Comparison of ENCODE assay signal across 11 cellular contexts in genomic region chr12:66304296-66304915, GRCh38. TPM values are rescaled to one million over a fixed set of nuclear protein-coding genes. Genes with fewer than 3 reads are reported as not detected.
DNase-seq lines count a peak whose midpoint lies in the region; ATAC-seq and TF ChIP-seq lines count a peak whose summit lies in the region.
"Had no signal": no experiment of that assay in that cellular context is flagged by ENCODE, and none has a peak within 500 bp of the region (broad histone marks: within the 10 kb centered on the region; RNA-seq: fewer than 3 reads in every experiment).

No MANE protein-coding gene starts in this region.

- peaks cover 72% of the 10 kb centered on the region for H3K4me1 Mint-ChIP-seq in CD4-positive, alpha-beta T cell (ENCODE audit: low read depth)
- H3K4me1 Mint-ChIP-seq in activated CD4-positive, alpha-beta memory T cell treated with anti-CD3 and anti-CD28 coated beads, Interleukin-2, amount 10 ng/mL, durations not matched to agents 7 days and 5 days, result peaks cover 57% of the 10 kb centered on the region

- POLR2A ChIA-PET in CD4-positive, alpha-beta T cell (lab: Charles Lee), result interaction anchor here (0.5 to 6.5 kb wide), 7 partner anchors 15 to 173 kb away, joined by 3 to 97 read pairs (median 4); partner anchors contain the start of gene LLPH
- POLR2A ChIA-PET in HEK293 (lab: Yijun Ruan, JAX), result no interaction called here
- POLR2A ChIA-PET in activated CD4-positive, alpha-beta memory T cell treated with anti-CD3 and anti-CD28 coated beads, Interleukin-2, amount 10 ng/mL, durations not matched to agents 7 days and 5 days (lab: Charles Lee), result interaction anchor here (0.8 to 4.9 kb wide), 8 partner anchors 8 to 173 kb away, joined by 3 to 94 read pairs (median 24); partner anchors contain the start of genes LLPH and TMBIM4

- H3K9me3 ChIP-seq in CD4-positive, alpha-beta T cell (ENCODE audit: control insufficient read depth, low read length), result no peaks in the 10 kb centered on the region
- H3K9me3 ChIP-seq in HEK293 (ENCODE audit: control insufficient read depth, insufficient read depth, low read depth, low read length), result no peaks in the 10 kb centered on the region
- H3K9me3 ChIP-seq in muscle layer of duodenum (ENCODE audit: control insufficient read depth in 1 of 2, low read length in 2 of 2), result no peaks in the 10 kb centered on the region
- H3K9me3 ChIP-seq: vagina had no signal

- H3K27ac Mint-ChIP-seq in CD4-positive, alpha-beta T cell, result peak overlapping the region; percentile 87
- peak overlapping the region; percentile 99 for H3K27ac Mint-ChIP-seq in activated CD4-positive, alpha-beta memory T cell treated with anti-CD3 and anti-CD28 coated beads, Interleukin-2, amount 10 ng/mL, durations not matched to agents 7 days and 5 days

- peak overlapping the region; percentile 73 for H3K27ac ChIP-seq in CD4-positive, alpha-beta T cell (ENCODE audit: low read depth, low read length)
- H3K27ac ChIP-seq in HEK293 (ENCODE audit: extremely low read depth, low read depth, low read length) (no peak overlapping the region), muscle layer of duodenum (ENCODE audit: low read length) (peak overlapping the region; percentile 10)
- H3K27ac ChIP-seq: epithelial cell of prostate, vagina had no signal

- CTCF ChIA-PET in CD4-positive, alpha-beta T cell (lab: Charles Lee), result interaction anchor here (0.9 to 3.5 kb wide), 5 partner anchors 10 to 31 kb away, joined by 3 to 22 read pairs (median 4); no protein-coding TSS in a partner anchor
- CTCF ChIA-PET in HEK293 (lab: Yijun Ruan, JAX), result interaction anchor here (0.5 kb wide), 1 partner anchor 33 kb away, joined by 3 read pairs; no protein-coding TSS in a partner anchor
- CTCF ChIA-PET in activated CD4-positive, alpha-beta memory T cell treated with anti-CD3 and anti-CD28 coated beads, Interleukin-2, amount 10 ng/mL, durations not matched to agents 7 days and 5 days (lab: Charles Lee), result interaction anchor here (0.7 to 4.0 kb wide), 5 partner anchors 14 to 174 kb away, joined by 3 to 19 read pairs (median 7); partner anchors contain the start of genes LLPH and TMBIM4

- H3K36me3 Mint-ChIP-seq in CD4-positive, alpha-beta T cell (ENCODE audit: low read depth), result peaks cover 69% of the 10 kb centered on the region
- peaks cover 56% of the 10 kb centered on the region for H3K36me3 Mint-ChIP-seq in activated CD4-positive, alpha-beta memory T cell treated with anti-CD3 and anti-CD28 coated beads, Interleukin-2, amount 10 ng/mL, durations not matched to agents 7 days and 5 days (ENCODE audit: low read depth)

- intact Hi-C loops in CD4-positive, alpha-beta T cell (cut with DNase I, micrococcal nuclease), result loop anchor here (2.0 to 10.0 kb wide), 6 partner anchors 22 to 1130 kb away; partner anchors contain the start of genes TMBIM4 (in 2 of the 2) and CAND1 (in 1 of the 2)

- H3K9me3 Mint-ChIP-seq in CD4-positive, alpha-beta T cell, result no peaks in the 10 kb centered on the region
- H3K9me3 Mint-ChIP-seq in activated CD4-positive, alpha-beta memory T cell treated with anti-CD3 and anti-CD28 coated beads, Interleukin-2, amount 10 ng/mL, durations not matched to agents 7 days and 5 days, result no peaks in the 10 kb centered on the region

- H3K27me3 ChIP-seq in CD4-positive, alpha-beta T cell (ENCODE audit: control insufficient read depth, insufficient read depth, low read length), result no peaks in the 10 kb centered on the region
- H3K27me3 ChIP-seq in muscle layer of duodenum (ENCODE audit: low read depth, low read length), result no peaks in the 10 kb centered on the region
- H3K27me3 ChIP-seq: vagina had no signal

- no peak for TF ChIP-seq CTCF in CD4-positive, alpha-beta T cell (IDR thresholded peaks at IDR 0.05)
- no peak for TF ChIP-seq CTCF in HEK293 (tag by site-specific recombination; IDR thresholded peaks at IDR 0.05)

- H3K4me3 ChIP-seq in HEK293 (ENCODE audit: low read depth, low read length) (no peak overlapping the region), muscle layer of duodenum (ENCODE audit: low read depth in 1 of 2, low read length in 2 of 2) (peak overlapping the region in 1 of 2 donors; percentile 4)

- H3K4me3 Mint-ChIP-seq in CD4-positive, alpha-beta T cell, result peak overlapping the region; percentile 97
- H3K4me3 Mint-ChIP-seq in activated CD4-positive, alpha-beta memory T cell treated with anti-CD3 and anti-CD28 coated beads, Interleukin-2, amount 10 ng/mL, durations not matched to agents 7 days and 5 days, result peak overlapping the region; percentile 100

- H3K27me3 Mint-ChIP-seq in CD4-positive, alpha-beta T cell, result no peaks in the 10 kb centered on the region
- H3K27me3 Mint-ChIP-seq in activated CD4-positive, alpha-beta memory T cell treated with anti-CD3 and anti-CD28 coated beads, Interleukin-2, amount 10 ng/mL, durations not matched to agents 7 days and 5 days, result peaks cover 2% of the 10 kb centered on the region

- no peak for DNase-seq in CD4-positive, alpha-beta T cell
- no peak for DNase-seq in activated CD4-positive, alpha-beta memory T cell treated with anti-CD3 and anti-CD28 coated beads, Interleukin-2, amount 10 ng/mL, durations not matched to agents 7 days and 5 days
- DNase-seq in DMS114 treated with DMSO at 0.1 percent for 48 hours (lab: John Stamatoyannopoulos, UW; ENCODE audit: unreplicated experiment) (no peak), ecto neural progenitor cell (ENCODE audit: low spot score) (no peak)
- DNase-seq: NCI-H524 treated with DMSO at 0.1 percent for 48 hours had no signal

- peaks cover 9 to 15% of the 10 kb centered on the region in 2 experiments for H3K36me3 ChIP-seq in HEK293 (ENCODE audit: control insufficient read depth in 2 of 2, insufficient read depth in 1 of 2, low read length in 2 of 2)
- H3K36me3 ChIP-seq in muscle layer of duodenum (ENCODE audit: control insufficient read depth in 1 of 2, insufficient read depth in 2 of 2, low read length in 2 of 2), result no peaks in the 10 kb centered on the region
- H3K36me3 ChIP-seq: vagina had no signal

- H3K4me1 ChIP-seq in HEK293 (ENCODE audit: control insufficient read depth, insufficient read depth, low read length) (no peaks in the 10 kb centered on the region), muscle layer of duodenum (ENCODE audit: control insufficient read depth in 1 of 2, insufficient read depth in 2 of 2, low read length in 2 of 2) (peaks cover 0 to 7% of the 10 kb centered on the region in 2 donors)

- ATAC-seq in CD4-positive, alpha-beta T cell (ENCODE audit: poor library complexity), result peak; percentile 12
- ATAC-seq in HG02571 (IDR thresholded peaks at IDR 0.05; ENCODE audit: unreplicated experiment), result no peak
- no peak for ATAC-seq in HG03159 (IDR thresholded peaks at IDR 0.05; ENCODE audit: unreplicated experiment)

TF ChIP-seq in HEK293, 187 proteins besides CTCF, POLR2A, EP300 and RAD21:
- no peak for TF ChIP-seq BCL11B (tag by site-specific recombination; IDR thresholded peaks at IDR 0.05; ENCODE audit: low read depth)
- TF ChIP-seq PBX3 (CRISPR knock-in tag; IDR thresholded peaks at IDR 0.05), result no peak
- TF ChIP-seq ZNF211 (tag by site-specific recombination; IDR thresholded peaks at IDR 0.05; ENCODE audit: low read depth), result no peak
- TF ChIP-seq TCF7L2 (IDR thresholded peaks at IDR 0.05; ENCODE audit: borderline replicate concordance, low read depth, low read length), result no peak
- no peak for TF ChIP-seq ZNF785 (tag by site-specific recombination; IDR thresholded peaks at IDR 0.05)
- no peak for TF ChIP-seq ZNF704 (tag by site-specific recombination; IDR thresholded peaks at IDR 0.05)
- TF ChIP-seq ZNF560 (tag by site-specific recombination; IDR thresholded peaks at IDR 0.05; ENCODE audit: borderline replicate concordance), result no peak
- 0 out of 2 replicates have a peak, but pooled peaks have one; percentile 34 for TF ChIP-seq ZNF335 (tag by site-specific recombination; conservative IDR thresholded peaks at IDR 0.05)
- no peak for TF ChIP-seq GLIS2 (tag by site-specific recombination; IDR thresholded peaks at IDR 0.05)
- TF ChIP-seq ZNF571 (tag by site-specific recombination; IDR thresholded peaks at IDR 0.05), result no peak
- TF ChIP-seq ZNF600 (tag by site-specific recombination; IDR thresholded peaks at IDR 0.05), result peak; percentile 38; the same call in 1 of the 2 replicates
- no peak for TF ChIP-seq FEZF1 (tag by site-specific recombination; IDR thresholded peaks at IDR 0.05)
- no peak for TF ChIP-seq ZNF677 (tag by site-specific recombination; IDR thresholded peaks at IDR 0.05)
- TF ChIP-seq ZNF561 (tag by site-specific recombination; IDR thresholded peaks at IDR 0.05; ENCODE audit: borderline replicate concordance), result no peak

RNA-seq across cellular contexts. Expression of gene HELB, which starts 2.1 kb away (rescaled TPM):
- total RNA-seq in CD4-positive, alpha-beta T cell, result 10 to 100 TPM; 33.8 to 35.8 TPM
- 10 to 100 TPM; 34.2 to 38.3 TPM for total RNA-seq in activated CD4-positive, alpha-beta memory T cell treated with anti-CD3 and anti-CD28 coated beads, Interleukin-2, amount 10 ng/mL, durations not matched to agents 7 days and 5 days
